ENCODE assay signal across 29 cellular contexts in the genomic region with DNA sequence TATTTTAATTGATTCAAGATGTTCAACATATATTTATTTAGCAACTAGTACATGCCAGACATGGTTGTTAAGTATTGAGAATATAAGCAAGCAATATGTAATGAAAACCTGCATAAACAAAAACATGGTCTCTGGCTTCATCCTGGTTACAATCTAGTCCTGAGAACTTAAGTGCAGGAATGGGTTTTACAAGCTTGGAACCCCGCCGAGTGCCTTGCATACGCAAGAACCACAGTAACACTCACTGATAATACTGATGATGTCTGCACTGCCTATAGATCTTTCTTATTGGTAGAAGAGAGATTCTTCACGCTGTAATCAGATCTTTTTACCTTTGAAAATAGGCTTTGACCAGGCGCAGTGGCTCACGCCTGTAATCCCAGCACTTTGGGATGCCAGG. TPM values are rescaled to one million over a fixed set of nuclear protein-coding genes. Genes with fewer than 3 reads are reported as not detected.
DNase-seq lines count a peak whose midpoint lies in the region; ATAC-seq and TF ChIP-seq lines count a peak whose summit lies in the region.
"Had no signal": no experiment of that assay in that cellular context is flagged by ENCODE, and none has a peak within 500 bp of the region (broad histone marks: within the 10 kb centered on the region; RNA-seq: fewer than 3 reads in every experiment).

No MANE protein-coding gene starts in this region.

- no peaks in the 10 kb centered on the region for H4K20me1 ChIP-seq in hepatocyte (ENCODE audit: insufficient read depth, poor library complexity, severe bottlenecking)

- H3K4me1 ChIP-seq in A673 (ENCODE audit: insufficient read depth, low read length, poor library complexity, severe bottlenecking): no peaks in the 10 kb centered on the region
- no peaks in the 10 kb centered on the region for H3K4me1 ChIP-seq in hepatocyte (ENCODE audit: insufficient read depth)
- H3K4me1 ChIP-seq in SJCRH30: no peaks in the 10 kb centered on the region

- no peak overlapping the region for H3K4me3 ChIP-seq in A673 (ENCODE audit: low read depth, low read length, poor library complexity, severe bottlenecking)
- no peak overlapping the region for H3K4me3 ChIP-seq in hepatocyte
- no peak overlapping the region for H3K4me3 ChIP-seq in SJCRH30
- H3K4me3 ChIP-seq: A549, GM12878, GM23338, K562, PC-9 had no signal

- H3K36me3 ChIP-seq in A673 (ENCODE audit: insufficient read depth, low read length, poor library complexity, severe bottlenecking) (no peaks in the 10 kb centered on the region), hepatocyte (replicated peaks; ENCODE audit: insufficient read depth, low read depth) (no peaks in the 10 kb centered on the region), SJCRH30 (no peaks in the 10 kb centered on the region)

- H3K27me3 ChIP-seq in A673 (replicated peaks; ENCODE audit: insufficient read depth, low read depth, low read length, poor library complexity) (no peaks in the 10 kb centered on the region), hepatocyte (no peaks in the 10 kb centered on the region), SJCRH30 (no peaks in the 10 kb centered on the region)

- BruUV-seq in A673 (replicated peaks; lab: Mats Ljungman, UMichigan): no TSS peak

- 65% methylated on average over 6 of the region's 6 CpGs for WGBS in hepatocyte (ENCODE audit: low lambda C conversion rate, missing lambda C conversion rate)

- no peaks in the 10 kb centered on the region for H3K9me2 ChIP-seq in hepatocyte (replicated peaks; ENCODE audit: insufficient read depth)

- no peaks in the 10 kb centered on the region for H3K79me2 ChIP-seq in hepatocyte

- H2AFZ ChIP-seq in hepatocyte: no peak overlapping the region
- H2AFZ ChIP-seq: GM23338, PC-9 had no signal

- CTCF ChIA-PET in A673 (lab: Charles Lee): interaction anchor here (0.6 kb wide), 1 partner anchor 114 kb away, joined by 5 read pairs; no protein-coding TSS in a partner anchor

- POLR2A ChIA-PET in A673 (lab: Charles Lee; ENCODE audit: low non-redundant PET): no interaction called here

- peak; percentile 59 for DNase-seq in A673 (ENCODE audit: low spot score)
- peak; percentile 34 for DNase-seq in Daoy (ENCODE audit: low read depth)
- peak; percentile 16 for DNase-seq in RPMI7951 (ENCODE audit: low read depth)
- DNase-seq in hepatocyte (ENCODE audit: low spot score): peak; percentile 47
- no peak for DNase-seq in SIG-M5 (lab: John Stamatoyannopoulos, UW)
- no peak for DNase-seq in SJCRH30
- DNase-seq: Caco-2; CD8-positive, alpha-beta T cell; EL; GDM1; H9; Kasumi-1; MV-4-11; NCI-H1105; NCI-H1436 treated with DMSO at 0.1 percent for 48 hours; NCI-H187 treated with DMSO at 0.1 percent for 48 hours; NCI-H2171 treated with DMSO at 0.1 percent for 48 hours; NCI-H345; NCI-H510A treated with DMSO at 0.1 percent for 48 hours; PC-9; Right ventricle myocardium superior; RPMI8226 had no signal

- ATAC-seq in GM18907 (IDR thresholded peaks at IDR 0.05; ENCODE audit: unreplicated experiment): no peak
- ATAC-seq: A549; CD8-positive, alpha-beta T cell; GM12878; GM23338; HepG2; K562 had no signal

- H3K4me2 ChIP-seq in hepatocyte: no peak overlapping the region
- H3K4me2 ChIP-seq: A549, GM23338, PC-9 had no signal

- H3K9me3 ChIP-seq in A673 (ENCODE audit: low read depth, low read length, poor library complexity, severe bottlenecking): no peaks in the 10 kb centered on the region
- H3K9me3 ChIP-seq in hepatocyte (ENCODE audit: low read depth): no peaks in the 10 kb centered on the region
- no peaks in the 10 kb centered on the region for H3K9me3 ChIP-seq in SJCRH30 (replicated peaks)
- H3K9me3 ChIP-seq: A549, Caco-2 had no signal

- intact Hi-C loops in A673 (cut with micrococcal nuclease; ENCODE audit: unreplicated experiment): no loop called here

- H3K27ac ChIP-seq in A673 (ENCODE audit: low read depth, low read length, poor library complexity, severe bottlenecking) (no peak overlapping the region), hepatocyte (no peak overlapping the region), SJCRH30 (no peak overlapping the region)
- H3K27ac ChIP-seq: A549, C4-2B, PC-9 had no signal

- TF ChIP-seq CTCF in A673 (conservative IDR thresholded peaks at IDR 0.05; ENCODE audit: low read depth, low read length): no peak
- TF ChIP-seq CTCF in hepatocyte (IDR thresholded peaks at IDR 0.05; ENCODE audit: poor library complexity): no peak

RNA-seq across cellular contexts. Expression of a gene that starts 22.9 kb away (rescaled TPM):
- total RNA-seq in A673 (2021) (961 and 998 TPM in 2 replicates), hepatocyte (341 and 405 TPM in 2 replicates)
- total RNA-seq in Daoy (2014; rRNA removed; shearing (Covaris generic)): 318 and 490 TPM in 2 replicates
- 269 and 327 TPM in 2 replicates for total RNA-seq in RPMI7951 (2014; rRNA removed; shearing (Covaris generic))
- 859 and 862 TPM in 2 replicates for polyA plus RNA-seq in hepatocyte
- 398 and 406 TPM in 2 replicates for total RNA-seq in SJCRH30 (2014; rRNA removed; shearing (Covaris generic))

RNA-seq across cellular contexts. Expression of a gene that starts 42.1 kb away (rescaled TPM):
- total RNA-seq in A673 (2021) (19.7 and 21.1 TPM in 2 replicates), hepatocyte (11.4 and 20.0 TPM in 2 replicates)
- 7.5 and 8.9 TPM in 2 replicates for total RNA-seq in Daoy (2014; rRNA removed; shearing (Covaris generic))
- 5.0 and 5.2 TPM in 2 replicates for total RNA-seq in RPMI7951 (2014; rRNA removed; shearing (Covaris generic))
- 21.9 and 27.9 TPM in 2 replicates for polyA plus RNA-seq in hepatocyte
- total RNA-seq in SJCRH30 (2014; rRNA removed; shearing (Covaris generic)): 10.2 and 11.7 TPM in 2 replicates

Comparison
In these comparisons a context has a peak if more than half of its experiments do, and no peak if none do; other contexts are left out.
1. DNase-seq: peak in A673 (single experiment), Daoy (single experiment), RPMI7951 (single experiment) and hepatocyte (single experiment); none in SIG-M5 (single experiment) and SJCRH30 (0 of 2).